28 cellular contexts compared by ENCODE assay signal in genomic region chr4:16092682-16093319, GRCh38.
"Had no signal": no experiment of that assay in that cellular context is flagged by ENCODE, and none has a peak within 500 bp of the region (broad histone marks: within the 10 kb centered on the region; RNA-seq: fewer than 3 reads in every experiment).

No MANE protein-coding gene starts in this region.

- H3K9me3 ChIP-seq: adrenal gland, body of pancreas, mucosa of descending colon, pancreas, psoas muscle, stomach, thyroid gland, upper lobe of left lung, vagina had no signal

- H3K27me3 ChIP-seq: adrenal gland, body of pancreas, pancreas, stomach, thyroid gland, upper lobe of left lung, vagina had no signal

- H3K27ac ChIP-seq: adrenal gland, body of pancreas, epithelial cell of prostate, left ventricle myocardium inferior, pancreas, psoas muscle, stomach, thyroid gland, upper lobe of left lung, vagina had no signal

- DNase-seq: activated CD4-positive, alpha-beta T cell treated with anti-CD3 and anti-CD28 coated beads, Interleukin-2, amount 50 U/mL, for 1 hour; activated CD8-positive, alpha-beta T cell treated with anti-CD3 and anti-CD28 coated beads for 36 hours; activated effector memory CD4-positive, alpha-beta T cell treated with anti-CD3 and anti-CD28 coated beads, Interleukin-2, amount 50 U/mL, for 16 hours; activated naive CD4-positive, alpha-beta T cell treated with anti-CD3 and anti-CD28 coated beads for 36 hours; activated naive CD8-positive, alpha-beta T cell treated with anti-CD3 and anti-CD28 coated beads for 36 hours; activated T-cell treated with anti-CD3 and anti-CD28 coated beads, Interleukin-2, amount 50 U/mL, for 72 hours; adrenal gland; aorta; body of pancreas; dermis blood vessel endothelial cell; effector CD4-positive, alpha-beta T cell; islet precursor cell; left ventricle myocardium inferior; mucosa of descending colon; pancreas; psoas muscle; stimulated activated CD4-positive, alpha-beta T cell treated with anti-CD3 and anti-CD28 coated beads, Interleukin-1b, Interleukin-23, amount 100 ng/mL, for 48 hours; stimulated activated CD4-positive, alpha-beta T cell treated with anti-CD3 and anti-CD28 coated beads, Interleukin-4, amount 100 ng/mL, for 4 hours; stimulated activated CD8-positive, alpha-beta memory T cell treated with anti-CD3 and anti-CD28 coated beads, Interleukin-4, amount 100 ng/mL, for 48 hours; stimulated activated naive B cell treated with anti-CD40 and anti-IgM and Interleukin-4, amounts not matched to agents 10 μg/mL and 1 μg/mL and 100 μg/mL, for 72 hours; stomach; T-helper 9 cell; thyroid gland; upper lobe of left lung had no signal

- H3K4me1 ChIP-seq: adrenal gland, body of pancreas, left ventricle myocardium inferior, pancreas, psoas muscle, stomach, thyroid gland, vagina had no signal

- H3K4me3 ChIP-seq: adrenal gland, body of pancreas, left ventricle myocardium inferior, lung, mucosa of descending colon, pancreas, psoas muscle, smooth muscle cell, stomach, thyroid gland, upper lobe of left lung, vagina had no signal

- H3K36me3 ChIP-seq: adrenal gland, left ventricle myocardium inferior, pancreas, stomach, thyroid gland, upper lobe of left lung, vagina had no signal
